ENCODE assay signal across 1 cellular context in genomic region chr3:107660316-107660976, GRCh38.
TF ChIP-seq lines count a peak whose summit lies in the region.

No MANE protein-coding gene starts in this region.

TF ChIP-seq in GM23338, 12 proteins besides CTCF, POLR2A, EP300 and RAD21 (continued from another document):
- no peak for TF ChIP-seq ZNF462 (CRISPR knock-in tag; IDR thresholded peaks at IDR 0.05)
